ENCODE assay signal across 26 cellular contexts in genomic region chr11:104830508-104830907, GRCh38.
"Had no signal": no experiment of that assay in that cellular context is flagged by ENCODE, and none has a peak within 500 bp of the region (broad histone marks: within the 10 kb centered on the region; RNA-seq: fewer than 3 reads in every experiment).

No MANE protein-coding gene starts in this region.

- H3K27me3 ChIP-seq: adrenal gland, body of pancreas, Peyer's patch had no signal

- H3K4me3 ChIP-seq: adrenal gland, body of pancreas, Peyer's patch had no signal

- H3K4me3 Mint-ChIP-seq: activated CD4-positive, alpha-beta T cell treated with anti-CD3 and anti-CD28 coated beads for 36 hours; activated CD4-positive, alpha-beta T cell treated with anti-CD3 and anti-CD28 coated beads, Interleukin-2, amount 10 ng/mL, durations not matched to agents 7 days and 5 days; activated CD8-positive, alpha-beta T cell treated with anti-CD3 and anti-CD28 coated beads, Interleukin-2, amount 10 ng/mL, durations not matched to agents 7 days and 5 days; activated naive CD4-positive, alpha-beta T cell treated with anti-CD3 and anti-CD28 coated beads for 36 hours; activated T-cell treated with anti-CD3 and anti-CD28 coated beads, Interleukin-2, amount 50 U/mL, for 24 hours; T-helper 1 cell treated with Interleukin-12 subunit alpha and Interleukin-12 subunit beta and Interleukin-4 antibody, amounts not matched to agents 30 μg/mL and 1 μg/mL, for 36 hours; T-helper 2 cell treated with Interferon-gamma antibody and Interleukin-4, amounts not matched to agents 5 μg/mL and 100 μg/mL, for 36 hours had no signal

- H3K36me3 Mint-ChIP-seq: activated naive CD4-positive, alpha-beta T cell treated with anti-CD3 and anti-CD28 coated beads, Interleukin-2, amount 50 U/mL, for 72 hours had no signal

- H3K36me3 ChIP-seq: adrenal gland, Peyer's patch had no signal

- H3K9me3 ChIP-seq: adrenal gland, body of pancreas, Peyer's patch had no signal

- ATAC-seq: activated CD4-positive, alpha-beta T cell treated with anti-CD3 and anti-CD28 coated beads for 36 hours; activated CD8-positive, alpha-beta T cell treated with anti-CD3 and anti-CD28 coated beads, Interleukin-2, amount 10 ng/mL, durations not matched to agents 7 days and 5 days; activated naive CD4-positive, alpha-beta T cell treated with anti-CD3 and anti-CD28 coated beads, Interleukin-2, amount 50 U/mL, for 72 hours; body of pancreas had no signal

- H3K27ac Mint-ChIP-seq: activated CD4-positive, alpha-beta T cell treated with anti-CD3 and anti-CD28 coated beads for 36 hours; activated CD4-positive, alpha-beta T cell treated with anti-CD3 and anti-CD28 coated beads, Interleukin-2, amount 10 ng/mL, durations not matched to agents 7 days and 5 days; activated CD8-positive, alpha-beta T cell treated with anti-CD3 and anti-CD28 coated beads, Interleukin-2, amount 10 ng/mL, durations not matched to agents 7 days and 5 days; activated naive CD4-positive, alpha-beta T cell treated with anti-CD3 and anti-CD28 coated beads for 36 hours; activated naive CD4-positive, alpha-beta T cell treated with anti-CD3 and anti-CD28 coated beads, Interleukin-2, amount 50 U/mL, for 72 hours; activated T-cell treated with anti-CD3 and anti-CD28 coated beads, Interleukin-2, amount 50 U/mL, for 24 hours; activated T-helper 2 cell treated with anti-CD3 and anti-CD28 coated beads, Interferon-gamma antibody, Interleukin-2, Interleukin-4, amounts not matched to agents 10 μg/mL and 5 μg/mL and 100 μg/mL, durations not matched to agents 14 hours and 24 hours and 36 hours; T-helper 1 cell treated with Interleukin-12 subunit alpha and Interleukin-12 subunit beta and Interleukin-4 antibody, amounts not matched to agents 30 μg/mL and 1 μg/mL, for 36 hours; T-helper 2 cell treated with Interferon-gamma antibody and Interleukin-4, amounts not matched to agents 5 μg/mL and 100 μg/mL, for 36 hours had no signal

- DNase-seq: activated CD4-positive, alpha-beta T cell treated with anti-CD3 and anti-CD28 coated beads for 36 hours; activated CD4-positive, alpha-beta T cell treated with anti-CD3 and anti-CD28 coated beads, Interleukin-2, amount 10 ng/mL, durations not matched to agents 7 days and 5 days; activated CD4-positive, alpha-beta T cell treated with anti-CD3 and anti-CD28 coated beads, Interleukin-2, amount 50 U/mL, for 48 hours; activated CD8-positive, alpha-beta T cell treated with anti-CD3 and anti-CD28 coated beads, Interleukin-2, amount 10 ng/mL, durations not matched to agents 7 days and 5 days; activated gamma-delta T cell treated with Interleukin-2 at 50 U/mL for 16 hours; activated naive CD4-positive, alpha-beta T cell treated with anti-CD3 and anti-CD28 coated beads for 36 hours; activated T-cell treated with anti-CD3 and anti-CD28 coated beads, Interleukin-2, amount 50 U/mL, for 24 hours; adrenal gland; body of pancreas; caudate nucleus; cerebellar nuclear complex; Karpas-422; MM.1S; MV-4-11; NCI-H1092; NCI-H1436 treated with DMSO at 0.1 percent for 48 hours; NCI-H1694 treated with DMSO at 0.1 percent for 48 hours; NCI-H2029; NCI-H345; Peyer's patch; RPMI8226; SIG-M5 had no signal

- H3K27ac ChIP-seq: adrenal gland, body of pancreas, Peyer's patch had no signal

- H3K27me3 Mint-ChIP-seq: activated CD4-positive, alpha-beta T cell treated with anti-CD3 and anti-CD28 coated beads for 36 hours; activated CD4-positive, alpha-beta T cell treated with anti-CD3 and anti-CD28 coated beads, Interleukin-2, amount 10 ng/mL, durations not matched to agents 7 days and 5 days; activated T-cell treated with anti-CD3 and anti-CD28 coated beads, Interleukin-2, amount 50 U/mL, for 24 hours had no signal

- H3K4me1 ChIP-seq: adrenal gland, body of pancreas, Peyer's patch had no signal

- H3K4me1 Mint-ChIP-seq: activated CD4-positive, alpha-beta T cell treated with anti-CD3 and anti-CD28 coated beads for 36 hours; activated CD4-positive, alpha-beta T cell treated with anti-CD3 and anti-CD28 coated beads, Interleukin-2, amount 10 ng/mL, durations not matched to agents 7 days and 5 days had no signal

- H3K9me3 Mint-ChIP-seq: activated CD4-positive, alpha-beta T cell treated with anti-CD3 and anti-CD28 coated beads, Interleukin-2, amount 10 ng/mL, durations not matched to agents 7 days and 5 days; activated naive CD4-positive, alpha-beta T cell treated with anti-CD3 and anti-CD28 coated beads for 36 hours; activated naive CD4-positive, alpha-beta T cell treated with anti-CD3 and anti-CD28 coated beads, Interleukin-2, amount 50 U/mL, for 72 hours; activated T-cell treated with anti-CD3 and anti-CD28 coated beads, Interleukin-2, amount 50 U/mL, for 24 hours; activated T-helper 2 cell treated with anti-CD3 and anti-CD28 coated beads, Interferon-gamma antibody, Interleukin-2, Interleukin-4, amounts not matched to agents 10 μg/mL and 5 μg/mL and 100 μg/mL, durations not matched to agents 14 hours and 24 hours and 36 hours; T-helper 2 cell treated with Interferon-gamma antibody and Interleukin-4, amounts not matched to agents 5 μg/mL and 100 μg/mL, for 36 hours had no signal
